In the genomic region with DNA sequence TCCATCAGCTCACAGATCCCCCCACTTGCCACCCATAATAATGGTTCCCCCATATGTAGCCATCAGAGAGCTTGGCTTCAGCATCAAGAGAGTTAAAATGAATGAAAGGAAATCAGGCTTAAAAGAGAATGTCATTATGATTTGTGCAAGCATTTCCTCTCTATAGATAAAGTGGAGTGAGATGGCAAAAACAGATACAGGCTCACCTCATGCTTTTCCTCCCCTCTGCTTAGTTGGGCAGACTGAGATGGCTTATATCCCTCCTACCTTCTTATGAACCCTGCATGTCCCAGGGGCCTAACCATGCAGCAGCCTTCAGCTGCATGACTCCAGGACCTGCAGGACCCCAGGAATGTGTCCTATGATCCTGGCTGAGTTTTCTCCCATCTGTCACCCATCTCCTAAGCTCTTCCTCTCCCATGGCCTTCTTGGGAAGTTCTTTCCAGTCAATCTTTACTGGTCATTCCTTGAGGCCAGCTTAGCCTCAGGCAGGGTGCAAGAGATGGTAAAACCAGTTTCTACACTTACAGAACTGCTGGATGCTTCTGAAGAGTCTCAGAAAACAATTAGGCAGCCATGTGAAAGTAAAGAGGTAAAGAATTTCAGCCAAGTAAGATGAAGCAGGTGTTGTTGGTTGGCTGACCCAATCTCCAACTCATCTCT, we compare ENCODE assay signal across 1 cellular context.
TF ChIP-seq lines count a peak whose summit lies in the region.

No MANE protein-coding gene starts in this region.

TF ChIP-seq in GM23338, 12 proteins besides CTCF, POLR2A, EP300 and RAD21 (continued from another document):
- TF ChIP-seq ZNF331 (CRISPR knock-in tag; IDR thresholded peaks at IDR 0.05; ENCODE audit: low read depth) (no peak), NANOG (IDR thresholded peaks at IDR 0.05; ENCODE audit: borderline replicate concordance) (no peak), EZH2phosphoT487 (IDR thresholded peaks at IDR 0.05; ENCODE audit: unreplicated experiment) (no peak), POLR2AphosphoS5 (IDR thresholded peaks at IDR 0.05; ENCODE audit: low read depth) (no peak)
